Comparison of ENCODE assay signal across 22 cellular contexts in genomic region chr9:87152206-87152605, GRCh38.
"Had no signal": no experiment of that assay in that cellular context is flagged by ENCODE, and none has a peak within 500 bp of the region (broad histone marks: within the 10 kb centered on the region; RNA-seq: fewer than 3 reads in every experiment).

No MANE protein-coding gene starts in this region.

- H3K4me3 ChIP-seq: gastroesophageal sphincter, lung, sigmoid colon, skin epidermis, stomach, suprapubic skin, thyroid gland, uterus had no signal

- H3K27me3 ChIP-seq: dorsolateral prefrontal cortex, gastroesophageal sphincter, sigmoid colon, suprapubic skin, thyroid gland, uterus had no signal

- H3K36me3 ChIP-seq: gastroesophageal sphincter, neutrophil, sigmoid colon, stomach, suprapubic skin, thyroid gland, uterus had no signal

- H3K36me3 Mint-ChIP-seq: type B pancreatic cell had no signal

- H3K27ac ChIP-seq: gastroesophageal sphincter, neutrophil, sigmoid colon, skin epidermis, suprapubic skin, thyroid gland, uterus had no signal

- H3K4me3 Mint-ChIP-seq: naive B cell, nephron progenitor cell, type B pancreatic cell had no signal

- DNase-seq: cortex of kidney; dorsolateral prefrontal cortex; effector CD8-positive, alpha-beta T cell; hippocampal formation; left colon; left ventricle myocardium superior; mesendoderm; naive B cell; nephron progenitor cell; sigmoid colon; stimulated activated CD4-positive, alpha-beta T cell treated with anti-CD3 and anti-CD28 coated beads, Interleukin-12 subunit alpha, Interleukin-12 subunit beta, amount 100 ng/mL, for 4 hours; stimulated activated naive CD4-positive, alpha-beta T cell; stomach; thyroid gland; uterus had no signal

- ATAC-seq: esophagus mucosa, gastroesophageal sphincter, left colon, left ventricle myocardium superior had no signal

- H3K9me3 Mint-ChIP-seq: type B pancreatic cell had no signal

- H3K4me1 ChIP-seq: uterus had no signal

- H3K27ac Mint-ChIP-seq: nephron progenitor cell, type B pancreatic cell had no signal

- H3K9me3 ChIP-seq: gastroesophageal sphincter, neutrophil, sigmoid colon, stomach, suprapubic skin, thyroid gland, uterus had no signal
